In genomic region chr12:108693781-108694180, GRCh38 we compare ENCODE assay signal across 2 cellular contexts.
TF ChIP-seq lines count a peak whose summit lies in the region.

No MANE protein-coding gene starts in this region.

TF ChIP-seq in HepG2, 621 proteins besides CTCF, POLR2A, EP300 and RAD21:
- TF ChIP-seq, protein P1, sequence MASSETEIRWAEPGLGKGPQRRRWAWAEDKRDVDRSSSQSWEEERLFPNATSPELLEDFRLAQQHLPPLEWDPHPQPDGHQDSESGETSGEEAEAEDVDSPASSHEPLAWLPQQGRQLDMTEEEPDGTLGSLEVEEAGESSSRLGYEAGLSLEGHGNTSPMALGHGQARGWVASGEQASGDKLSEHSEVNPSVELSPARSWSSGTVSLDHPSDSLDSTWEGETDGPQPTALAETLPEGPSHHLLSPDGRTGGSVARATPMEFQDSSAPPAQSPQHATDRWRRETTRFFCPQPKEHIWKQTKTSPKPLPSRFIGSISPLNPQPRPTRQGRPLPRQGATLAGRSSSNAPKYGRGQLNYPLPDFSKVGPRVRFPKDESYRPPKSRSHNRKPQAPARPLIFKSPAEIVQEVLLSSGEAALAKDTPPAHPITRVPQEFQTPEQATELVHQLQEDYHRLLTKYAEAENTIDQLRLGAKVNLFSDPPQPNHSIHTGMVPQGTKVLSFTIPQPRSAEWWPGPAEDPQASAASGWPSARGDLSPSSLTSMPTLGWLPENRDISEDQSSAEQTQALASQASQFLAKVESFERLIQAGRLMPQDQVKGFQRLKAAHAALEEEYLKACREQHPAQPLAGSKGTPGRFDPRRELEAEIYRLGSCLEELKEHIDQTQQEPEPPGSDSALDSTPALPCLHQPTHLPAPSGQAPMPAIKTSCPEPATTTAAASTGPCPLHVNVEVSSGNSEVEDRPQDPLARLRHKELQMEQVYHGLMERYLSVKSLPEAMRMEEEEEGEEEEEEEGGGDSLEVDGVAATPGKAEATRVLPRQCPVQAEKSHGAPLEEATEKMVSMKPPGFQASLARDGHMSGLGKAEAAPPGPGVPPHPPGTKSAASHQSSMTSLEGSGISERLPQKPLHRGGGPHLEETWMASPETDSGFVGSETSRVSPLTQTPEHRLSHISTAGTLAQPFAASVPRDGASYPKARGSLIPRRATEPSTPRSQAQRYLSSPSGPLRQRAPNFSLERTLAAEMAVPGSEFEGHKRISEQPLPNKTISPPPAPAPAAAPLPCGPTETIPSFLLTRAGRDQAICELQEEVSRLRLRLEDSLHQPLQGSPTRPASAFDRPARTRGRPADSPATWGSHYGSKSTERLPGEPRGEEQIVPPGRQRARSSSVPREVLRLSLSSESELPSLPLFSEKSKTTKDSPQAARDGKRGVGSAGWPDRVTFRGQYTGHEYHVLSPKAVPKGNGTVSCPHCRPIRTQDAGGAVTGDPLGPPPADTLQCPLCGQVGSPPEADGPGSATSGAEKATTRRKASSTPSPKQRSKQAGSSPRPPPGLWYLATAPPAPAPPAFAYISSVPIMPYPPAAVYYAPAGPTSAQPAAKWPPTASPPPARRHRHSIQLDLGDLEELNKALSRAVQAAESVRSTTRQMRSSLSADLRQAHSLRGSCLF (CRISPR knock-in tag; IDR thresholded peaks at IDR 0.05; ENCODE audit: borderline replicate concordance): no peak
- TF ChIP-seq ZNF678 (CRISPR knock-in tag; IDR thresholded peaks at IDR 0.05): no peak
- no peak for TF ChIP-seq ZNF354B (CRISPR knock-in tag; IDR thresholded peaks at IDR 0.05)
- no peak for TF ChIP-seq BHLHE40 (IDR thresholded peaks at IDR 0.05; ENCODE audit: low read length)
- TF ChIP-seq ZNF790 (CRISPR knock-in tag; IDR thresholded peaks at IDR 0.05; ENCODE audit: borderline replicate concordance): no peak
- no peak for TF ChIP-seq ZNF510 (CRISPR knock-in tag; IDR thresholded peaks at IDR 0.05; ENCODE audit: low read depth)
- TF ChIP-seq ZNF10 (CRISPR knock-in tag; IDR thresholded peaks at IDR 0.05; ENCODE audit: borderline replicate concordance, low read depth): no peak
- TF ChIP-seq KDM5B (CRISPR knock-in tag; IDR thresholded peaks at IDR 0.05; ENCODE audit: borderline replicate concordance): no peak
- no peak for TF ChIP-seq RELA (CRISPR knock-in tag; IDR thresholded peaks at IDR 0.05)
- no peak for TF ChIP-seq ZNF331 (CRISPR knock-in tag; IDR thresholded peaks at IDR 0.05)
- no peak for TF ChIP-seq RFX5 (IDR thresholded peaks at IDR 0.05; ENCODE audit: low read depth, low read length)
- TF ChIP-seq ETV5 (CRISPR knock-in tag; IDR thresholded peaks at IDR 0.05; ENCODE audit: borderline replicate concordance): no peak
- no peak for TF ChIP-seq ARNT (IDR thresholded peaks at IDR 0.05)
- TF ChIP-seq NFE2L1 (CRISPR knock-in tag; IDR thresholded peaks at IDR 0.05; ENCODE audit: borderline replicate concordance): no peak
- no peak for TF ChIP-seq ZSCAN5A (CRISPR knock-in tag; IDR thresholded peaks at IDR 0.05; ENCODE audit: borderline replicate concordance)
- no peak for TF ChIP-seq ZNF839 (CRISPR knock-in tag; IDR thresholded peaks at IDR 0.05; ENCODE audit: borderline replicate concordance)
- TF ChIP-seq ZBTB4 (CRISPR knock-in tag; IDR thresholded peaks at IDR 0.05; ENCODE audit: borderline replicate concordance): no peak
- no peak for TF ChIP-seq ZNF878 (CRISPR knock-in tag; IDR thresholded peaks at IDR 0.05)

TF ChIP-seq in K562, 482 proteins besides CTCF, POLR2A, EP300 and RAD21:
- TF ChIP-seq ZNF766 (CRISPR knock-in tag; conservative IDR thresholded peaks at IDR 0.05) (no peak), MIER1 (IDR thresholded peaks at IDR 0.05; ENCODE audit: low read depth) (no peak), BACH1 (tag; IDR thresholded peaks at IDR 0.05) (0 out of 2 replicates have a peak, but pooled peaks have one; percentile 3)
